Comparison of ENCODE assay signal across 1 cellular context in the genomic region with DNA sequence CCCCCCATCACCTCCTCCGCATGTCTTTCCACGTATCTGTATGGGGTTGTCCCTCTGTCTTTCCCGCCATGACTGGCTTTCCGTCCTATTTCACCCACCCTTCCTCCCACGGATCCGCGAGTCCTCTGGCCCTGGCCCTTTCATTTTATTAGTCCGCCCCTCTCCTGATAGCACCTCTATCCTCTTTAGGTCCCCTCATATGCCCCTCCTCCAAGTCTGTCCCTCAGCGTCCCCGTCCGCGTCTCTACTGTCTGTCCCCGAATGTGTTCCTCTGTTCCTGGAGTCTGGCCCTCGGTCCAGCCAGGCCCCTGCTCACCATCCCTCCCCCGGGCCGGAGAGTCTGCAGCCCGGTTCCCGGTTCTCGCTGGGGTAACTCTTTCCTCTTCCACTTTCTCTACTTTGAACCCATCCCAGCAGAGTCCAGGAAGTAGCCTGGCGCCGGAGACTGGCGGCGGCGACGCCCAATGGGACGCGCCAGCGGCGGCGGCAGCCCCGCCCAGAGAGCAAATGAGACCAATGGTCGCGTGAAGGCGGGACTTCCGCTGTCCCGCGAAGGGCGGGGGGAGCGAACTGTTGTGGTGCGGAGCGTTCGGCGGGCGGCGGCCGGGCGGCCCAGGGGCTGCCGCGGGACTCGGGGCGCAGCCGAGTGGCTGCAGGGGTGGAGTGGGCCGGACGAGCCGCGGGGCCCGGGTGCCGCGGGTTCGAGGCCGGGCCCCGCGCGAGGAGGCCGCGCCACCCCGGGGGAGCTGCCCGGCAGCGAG.
A peak's percentile ranks its signal among the peaks of the same experiment; 100 is the strongest.
TF ChIP-seq lines count a peak whose summit lies in the region.

A gene with protein sequence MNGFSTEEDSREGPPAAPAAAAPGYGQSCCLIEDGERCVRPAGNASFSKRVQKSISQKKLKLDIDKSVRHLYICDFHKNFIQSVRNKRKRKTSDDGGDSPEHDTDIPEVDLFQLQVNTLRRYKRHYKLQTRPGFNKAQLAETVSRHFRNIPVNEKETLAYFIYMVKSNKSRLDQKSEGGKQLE (plus strand): TSS at position 576 of the 761 bp plus-strand sequence. CDS start 608 bp downstream, outside the sequence.

TF ChIP-seq in HEK293, 187 proteins besides CTCF, POLR2A, EP300 and RAD21 (continued from another document and continues in another):
- TF ChIP-seq ZNF600 (tag by site-specific recombination; IDR thresholded peaks at IDR 0.05) (peak; percentile 14; the same call in 1 of the 2 replicates), ZBTB48 (tag by site-specific recombination; IDR thresholded peaks at IDR 0.05) (0 out of 2 replicates have a peak, but pooled peaks have one; percentile 52), ZNF174 (tag by site-specific recombination; IDR thresholded peaks at IDR 0.05) (no peak), ZNF16 (tag by site-specific recombination; IDR thresholded peaks at IDR 0.05; ENCODE audit: low read depth) (no peak), ZNF157 (tag by site-specific recombination; IDR thresholded peaks at IDR 0.05) (no peak), ZNF202 (tag by site-specific recombination; IDR thresholded peaks at IDR 0.05; ENCODE audit: borderline replicate concordance) (no peak), ZBTB21 (tag by site-specific recombination; IDR thresholded peaks at IDR 0.05) (no peak), ZNF132 (tag by site-specific recombination; IDR thresholded peaks at IDR 0.05; ENCODE audit: borderline replicate concordance) (no peak), KLF16 (tag by site-specific recombination; IDR thresholded peaks at IDR 0.05) (peak; percentile 23; the same call in 1 of the 2 replicates), KLF10 (tag by site-specific recombination; IDR thresholded peaks at IDR 0.05) (no peak), ZNF624 (tag by site-specific recombination; IDR thresholded peaks at IDR 0.05) (no peak), HOXA7 (CRISPR knock-in tag; IDR thresholded peaks at IDR 0.05; ENCODE audit: borderline replicate concordance) (no peak), YY1 (tag by site-specific recombination; IDR thresholded peaks at IDR 0.05) (no peak; the same call in 1 of the 2 replicates), ZBTB49 (tag by site-specific recombination; IDR thresholded peaks at IDR 0.05; ENCODE audit: low read depth) (no peak), ZNF2 (tag by site-specific recombination; IDR thresholded peaks at IDR 0.05) (peak; percentile 87), ZNF791 (tag by site-specific recombination; IDR thresholded peaks at IDR 0.05) (no peak), OSR2 (tag by site-specific recombination; IDR thresholded peaks at IDR 0.05) (no peak), ZNF776 (tag by site-specific recombination; IDR thresholded peaks at IDR 0.05; ENCODE audit: borderline replicate concordance) (no peak), ZFP37 (tag by site-specific recombination; IDR thresholded peaks at IDR 0.05) (0 out of 2 replicates have a peak, but pooled peaks have one; percentile 56), ZBTB6 (tag by site-specific recombination; IDR thresholded peaks at IDR 0.05) (no peak), ZNF768 (tag by site-specific recombination; IDR thresholded peaks at IDR 0.05) (no peak), ZSCAN23 (tag by site-specific recombination; IDR thresholded peaks at IDR 0.05) (no peak), TRIM28 (IDR thresholded peaks at IDR 0.05; ENCODE audit: borderline replicate concordance, low read length) (no peak), ZNF596 (tag by site-specific recombination; IDR thresholded peaks at IDR 0.05) (no peak), ZXDB (tag by site-specific recombination; IDR thresholded peaks at IDR 0.05) (peak; percentile 81), ZSCAN30 (tag by site-specific recombination; IDR thresholded peaks at IDR 0.05) (0 out of 2 replicates have a peak, but pooled peaks have one; percentile 12), ZNF214 (tag by site-specific recombination; IDR thresholded peaks at IDR 0.05; ENCODE audit: borderline replicate concordance) (no peak), REPIN1 (tag by site-specific recombination; IDR thresholded peaks at IDR 0.05; ENCODE audit: low read depth) (no peak), MZF1 (tag by site-specific recombination; IDR thresholded peaks at IDR 0.05; ENCODE audit: borderline replicate concordance) (no peak), KLF7 (tag by site-specific recombination; IDR thresholded peaks at IDR 0.05; ENCODE audit: borderline replicate concordance) (peak; percentile 36; the same call in 1 of the 2 replicates), ZNF518A (tag by site-specific recombination; conservative IDR thresholded peaks at IDR 0.05; ENCODE audit: low read depth) (no peak)
- TF ChIP-seq, protein P1, sequence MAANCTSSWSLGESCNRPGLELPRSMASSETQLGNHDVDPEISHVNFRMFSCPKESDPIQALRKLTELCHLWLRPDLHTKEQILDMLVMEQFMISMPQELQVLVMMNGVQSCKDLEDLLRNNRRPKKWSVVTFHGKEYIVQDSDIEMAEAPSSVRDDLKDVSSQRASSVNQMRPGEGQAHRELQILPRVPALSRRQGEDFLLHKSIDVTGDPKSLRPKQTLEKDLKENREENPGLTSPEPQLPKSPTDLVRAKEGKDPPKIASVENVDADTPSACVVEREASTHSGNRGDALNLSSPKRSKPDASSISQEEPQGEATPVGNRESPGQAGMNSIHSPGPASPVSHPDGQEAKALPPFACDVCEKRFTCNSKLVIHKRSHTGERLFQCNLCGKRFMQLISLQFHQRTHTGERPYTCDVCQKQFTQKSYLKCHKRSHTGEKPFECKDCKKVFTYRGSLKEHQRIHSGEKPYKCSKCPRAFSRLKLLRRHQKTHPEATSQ (tag by site-specific recombination; IDR thresholded peaks at IDR 0.05) = no peak
- TF ChIP-seq, protein P2, sequence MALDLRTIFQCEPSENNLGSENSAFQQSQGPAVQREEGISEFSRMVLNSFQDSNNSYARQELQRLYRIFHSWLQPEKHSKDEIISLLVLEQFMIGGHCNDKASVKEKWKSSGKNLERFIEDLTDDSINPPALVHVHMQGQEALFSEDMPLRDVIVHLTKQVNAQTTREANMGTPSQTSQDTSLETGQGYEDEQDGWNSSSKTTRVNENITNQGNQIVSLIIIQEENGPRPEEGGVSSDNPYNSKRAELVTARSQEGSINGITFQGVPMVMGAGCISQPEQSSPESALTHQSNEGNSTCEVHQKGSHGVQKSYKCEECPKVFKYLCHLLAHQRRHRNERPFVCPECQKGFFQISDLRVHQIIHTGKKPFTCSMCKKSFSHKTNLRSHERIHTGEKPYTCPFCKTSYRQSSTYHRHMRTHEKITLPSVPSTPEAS (tag by site-specific recombination; IDR thresholded peaks at IDR 0.05) = no peak
- TF ChIP-seq, protein P3, sequence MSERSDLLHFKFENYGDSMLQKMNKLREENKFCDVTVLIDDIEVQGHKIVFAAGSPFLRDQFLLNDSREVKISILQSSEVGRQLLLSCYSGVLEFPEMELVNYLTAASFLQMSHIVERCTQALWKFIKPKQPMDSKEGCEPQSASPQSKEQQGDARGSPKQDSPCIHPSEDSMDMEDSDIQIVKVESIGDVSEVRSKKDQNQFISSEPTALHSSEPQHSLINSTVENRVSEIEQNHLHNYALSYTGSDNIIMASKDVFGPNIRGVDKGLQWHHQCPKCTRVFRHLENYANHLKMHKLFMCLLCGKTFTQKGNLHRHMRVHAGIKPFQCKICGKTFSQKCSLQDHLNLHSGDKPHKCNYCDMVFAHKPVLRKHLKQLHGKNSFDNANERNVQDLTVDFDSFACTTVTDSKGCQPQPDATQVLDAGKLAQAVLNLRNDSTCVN (tag by site-specific recombination; optimal IDR thresholded peaks at IDR 0.05) = no peak
- TF ChIP-seq, protein P4, sequence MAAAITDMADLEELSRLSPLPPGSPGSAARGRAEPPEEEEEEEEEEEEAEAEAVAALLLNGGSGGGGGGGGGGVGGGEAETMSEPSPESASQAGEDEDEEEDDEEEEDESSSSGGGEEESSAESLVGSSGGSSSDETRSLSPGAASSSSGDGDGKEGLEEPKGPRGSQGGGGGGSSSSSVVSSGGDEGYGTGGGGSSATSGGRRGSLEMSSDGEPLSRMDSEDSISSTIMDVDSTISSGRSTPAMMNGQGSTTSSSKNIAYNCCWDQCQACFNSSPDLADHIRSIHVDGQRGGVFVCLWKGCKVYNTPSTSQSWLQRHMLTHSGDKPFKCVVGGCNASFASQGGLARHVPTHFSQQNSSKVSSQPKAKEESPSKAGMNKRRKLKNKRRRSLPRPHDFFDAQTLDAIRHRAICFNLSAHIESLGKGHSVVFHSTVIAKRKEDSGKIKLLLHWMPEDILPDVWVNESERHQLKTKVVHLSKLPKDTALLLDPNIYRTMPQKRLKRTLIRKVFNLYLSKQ (tag by site-specific recombination; IDR thresholded peaks at IDR 0.05; ENCODE audit: borderline replicate concordance) = no peak
- TF ChIP-seq, protein P5, sequence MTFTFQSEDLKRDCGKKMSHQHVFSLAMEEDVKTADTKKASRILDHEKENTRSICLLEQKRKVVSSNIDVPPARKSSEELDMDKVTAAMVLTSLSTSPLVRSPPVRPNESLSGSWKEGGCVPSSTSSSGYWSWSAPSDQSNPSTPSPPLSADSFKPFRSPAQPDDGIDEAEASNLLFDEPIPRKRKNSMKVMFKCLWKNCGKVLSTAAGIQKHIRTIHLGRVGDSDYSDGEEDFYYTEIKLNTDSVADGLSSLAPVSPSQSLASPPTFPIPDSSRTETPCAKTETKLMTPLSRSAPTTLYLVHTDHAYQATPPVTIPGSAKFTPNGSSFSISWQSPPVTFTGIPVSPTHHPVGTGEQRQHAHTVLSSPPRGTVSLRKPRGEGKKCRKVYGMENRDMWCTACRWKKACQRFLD (tag by site-specific recombination; IDR thresholded peaks at IDR 0.05) = no peak
- TF ChIP-seq, protein P6, sequence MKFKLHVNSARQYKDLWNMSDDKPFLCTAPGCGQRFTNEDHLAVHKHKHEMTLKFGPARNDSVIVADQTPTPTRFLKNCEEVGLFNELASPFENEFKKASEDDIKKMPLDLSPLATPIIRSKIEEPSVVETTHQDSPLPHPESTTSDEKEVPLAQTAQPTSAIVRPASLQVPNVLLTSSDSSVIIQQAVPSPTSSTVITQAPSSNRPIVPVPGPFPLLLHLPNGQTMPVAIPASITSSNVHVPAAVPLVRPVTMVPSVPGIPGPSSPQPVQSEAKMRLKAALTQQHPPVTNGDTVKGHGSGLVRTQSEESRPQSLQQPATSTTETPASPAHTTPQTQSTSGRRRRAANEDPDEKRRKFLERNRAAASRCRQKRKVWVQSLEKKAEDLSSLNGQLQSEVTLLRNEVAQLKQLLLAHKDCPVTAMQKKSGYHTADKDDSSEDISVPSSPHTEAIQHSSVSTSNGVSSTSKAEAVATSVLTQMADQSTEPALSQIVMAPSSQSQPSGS (tag by site-specific recombination; IDR thresholded peaks at IDR 0.05; ENCODE audit: low read depth) = no peak
- TF ChIP-seq, protein P7, sequence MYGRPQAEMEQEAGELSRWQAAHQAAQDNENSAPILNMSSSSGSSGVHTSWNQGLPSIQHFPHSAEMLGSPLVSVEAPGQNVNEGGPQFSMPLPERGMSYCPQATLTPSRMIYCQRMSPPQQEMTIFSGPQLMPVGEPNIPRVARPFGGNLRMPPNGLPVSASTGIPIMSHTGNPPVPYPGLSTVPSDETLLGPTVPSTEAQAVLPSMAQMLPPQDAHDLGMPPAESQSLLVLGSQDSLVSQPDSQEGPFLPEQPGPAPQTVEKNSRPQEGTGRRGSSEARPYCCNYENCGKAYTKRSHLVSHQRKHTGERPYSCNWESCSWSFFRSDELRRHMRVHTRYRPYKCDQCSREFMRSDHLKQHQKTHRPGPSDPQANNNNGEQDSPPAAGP (tag by site-specific recombination; IDR thresholded peaks at IDR 0.05) = no peak; the same call in 1 of the 2 replicates
